31 cellular contexts compared by ENCODE assay signal in genomic region chr5:144511581-144512072, GRCh38.
"Had no signal": no experiment of that assay in that cellular context is flagged by ENCODE, and none has a peak within 500 bp of the region (broad histone marks: within the 10 kb centered on the region; RNA-seq: fewer than 3 reads in every experiment).

No MANE protein-coding gene starts in this region.

- H3K4me3 ChIP-seq: cardiac muscle cell, MG63, SJCRH30, SK-N-MC had no signal

- H3K9me3 ChIP-seq: MG63, SJCRH30 had no signal

- H3K27me3 ChIP-seq: cardiac muscle cell, MG63 had no signal

- H3K4me1 Mint-ChIP-seq: activated CD4-positive, alpha-beta memory T cell treated with anti-CD3 and anti-CD28 coated beads, Interleukin-2, amount 10 ng/mL, durations not matched to agents 7 days and 5 days; activated CD8-positive, alpha-beta memory T cell treated with anti-CD3 and anti-CD28 coated beads, Interleukin-2, amount 10 ng/mL, durations not matched to agents 7 days and 5 days; activated naive CD8-positive, alpha-beta T cell treated with anti-CD3 and anti-CD28 coated beads for 36 hours; activated T-helper 17 cell treated with anti-CD3 and anti-CD28 coated beads, Interleukin-2, amount 50 U/mL, for 72 hours had no signal

- DNase-seq: activated CD4-positive, alpha-beta memory T cell treated with anti-CD3 and anti-CD28 coated beads, Interleukin-2, amount 10 ng/mL, durations not matched to agents 7 days and 5 days; activated CD4-positive, alpha-beta T cell treated with anti-CD3 and anti-CD28 coated beads for 1 hour; activated CD4-positive, alpha-beta T cell treated with anti-CD3 and anti-CD28 coated beads for 48 hours; activated CD4-positive, CD25-positive, alpha-beta regulatory T cell; activated CD8-positive, alpha-beta memory T cell treated with anti-CD3 and anti-CD28 coated beads for 24 hours; activated CD8-positive, alpha-beta memory T cell treated with anti-CD3 and anti-CD28 coated beads, Interleukin-2, amount 10 ng/mL, durations not matched to agents 7 days and 5 days; activated CD8-positive, alpha-beta memory T cell treated with anti-CD3 and anti-CD28 coated beads, Interleukin-2, amount 50 U/mL, for 48 hours; activated effector memory CD4-positive, alpha-beta T cell treated with anti-CD3 and anti-CD28 coated beads, Interleukin-2, amount 50 U/mL, for 16 hours; activated naive CD4-positive, alpha-beta T cell; activated naive CD4-positive, alpha-beta T cell treated with anti-CD3 and anti-CD28 coated beads, Interleukin-2, amount 50 U/mL, for 16 hours; activated naive CD8-positive, alpha-beta T cell treated with anti-CD3 and anti-CD28 coated beads for 36 hours; activated T-cell treated with anti-CD3 and anti-CD28 coated beads, Interleukin-2, amount 50 U/mL, for 1 hour; activated T-cell treated with anti-CD3 and anti-CD28 coated beads, Interleukin-2, amount 50 U/mL, for 72 hours; amniotic stem cell; aorta; Kasumi-1; KG1; MG63; MV-4-11; NCI-H1092; NCI-H187 treated with DMSO at 0.1 percent for 48 hours; NCI-H2081; NCI-H345; NCI-H524 treated with DMSO at 0.1 percent for 48 hours; SHP77; SJCRH30; T1000; WERI-Rb-1 had no signal

- H3K27ac Mint-ChIP-seq: activated CD4-positive, alpha-beta memory T cell treated with anti-CD3 and anti-CD28 coated beads, Interleukin-2, amount 10 ng/mL, durations not matched to agents 7 days and 5 days; activated CD8-positive, alpha-beta memory T cell treated with anti-CD3 and anti-CD28 coated beads, Interleukin-2, amount 10 ng/mL, durations not matched to agents 7 days and 5 days; activated naive CD8-positive, alpha-beta T cell treated with anti-CD3 and anti-CD28 coated beads for 36 hours; activated T-cell treated with anti-CD3 and anti-CD28 coated beads, Interleukin-2, amount 50 U/mL, for 72 hours; activated T-helper 17 cell treated with anti-CD3 and anti-CD28 coated beads, Interleukin-2, amount 50 U/mL, for 72 hours had no signal

- H3K4me1 ChIP-seq: SJCRH30 had no signal

- H3K4me3 Mint-ChIP-seq: activated CD4-positive, alpha-beta memory T cell treated with anti-CD3 and anti-CD28 coated beads, Interleukin-2, amount 10 ng/mL, durations not matched to agents 7 days and 5 days; activated CD8-positive, alpha-beta memory T cell treated with anti-CD3 and anti-CD28 coated beads, Interleukin-2, amount 10 ng/mL, durations not matched to agents 7 days and 5 days; activated naive CD8-positive, alpha-beta T cell treated with anti-CD3 and anti-CD28 coated beads for 36 hours; activated T-cell treated with anti-CD3 and anti-CD28 coated beads, Interleukin-2, amount 50 U/mL, for 72 hours; activated T-helper 17 cell treated with anti-CD3 and anti-CD28 coated beads, Interleukin-2, amount 50 U/mL, for 72 hours had no signal

- H3K27me3 Mint-ChIP-seq: activated CD4-positive, alpha-beta memory T cell treated with anti-CD3 and anti-CD28 coated beads, Interleukin-2, amount 10 ng/mL, durations not matched to agents 7 days and 5 days; activated CD8-positive, alpha-beta memory T cell treated with anti-CD3 and anti-CD28 coated beads, Interleukin-2, amount 10 ng/mL, durations not matched to agents 7 days and 5 days; activated naive CD8-positive, alpha-beta T cell treated with anti-CD3 and anti-CD28 coated beads for 36 hours; activated T-helper 17 cell treated with anti-CD3 and anti-CD28 coated beads, Interleukin-2, amount 50 U/mL, for 72 hours had no signal

- H3K36me3 Mint-ChIP-seq: activated CD8-positive, alpha-beta memory T cell treated with anti-CD3 and anti-CD28 coated beads, Interleukin-2, amount 10 ng/mL, durations not matched to agents 7 days and 5 days had no signal

- H3K36me3 ChIP-seq: cardiac muscle cell, MG63, SJCRH30, WERI-Rb-1 had no signal

- H3K27ac ChIP-seq: cardiac muscle cell, SJCRH30, SK-N-MC, WERI-Rb-1 had no signal
